18 cellular contexts compared by ENCODE assay signal in the genomic region with DNA sequence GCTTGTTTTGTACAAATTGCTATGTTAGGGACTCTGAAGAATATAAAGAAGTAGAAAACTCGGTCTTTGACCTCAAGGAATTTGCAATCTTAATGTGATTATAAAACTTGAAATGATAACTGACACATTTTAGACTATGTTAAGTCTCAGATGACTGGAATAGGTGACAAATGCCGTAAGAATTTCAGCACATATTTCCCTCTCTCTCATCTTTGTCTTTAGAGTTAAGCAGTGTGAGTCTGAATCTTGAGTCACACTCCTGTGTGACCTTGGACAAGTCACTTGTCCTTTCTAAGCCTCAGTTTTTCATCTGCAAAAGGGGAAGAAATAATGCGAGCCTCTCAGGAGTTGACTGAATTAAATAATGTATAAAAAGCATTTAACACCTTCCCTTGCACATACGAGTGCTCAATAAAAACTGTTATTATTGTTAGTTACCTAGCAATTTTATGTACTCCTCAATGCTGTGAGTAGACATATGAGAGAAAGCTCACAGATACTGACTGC.
A peak's percentile ranks its signal among the peaks of the same experiment; 100 is the strongest.
DNase-seq lines count a peak whose midpoint lies in the region; ATAC-seq, FAIRE-seq and TF ChIP-seq lines count a peak whose summit lies in the region.
"Had no signal": no experiment of that assay in that cellular context is flagged by ENCODE, and none has a peak within 500 bp of the region (broad histone marks: within the 10 kb centered on the region; RNA-seq: fewer than 3 reads in every experiment).

No MANE protein-coding gene starts in this region.

- FAIRE-seq in D721Med (lab: Jason Lieb, UNC) (peak; percentile 11), astrocyte (lab: Jason Lieb, UNC) (peak; percentile 34)

- no peak overlapping the region for H3K9ac ChIP-seq in astrocyte (ENCODE audit: low read length)

- no peaks in the 10 kb centered on the region for H3K27me3 ChIP-seq in astrocyte (ENCODE audit: insufficient read depth, low read length)
- no peaks in the 10 kb centered on the region for H3K27me3 ChIP-seq in CD4-positive, alpha-beta T cell (ENCODE audit: control insufficient read depth, insufficient read depth, low read length)
- H3K27me3 ChIP-seq: SJSA1 had no signal

- H3K4me2 ChIP-seq in astrocyte (ENCODE audit: low read length): no peak overlapping the region

- no peak overlapping the region for H3K4me3 Mint-ChIP-seq in astrocyte (ENCODE audit: unreplicated experiment)
- H3K4me3 Mint-ChIP-seq in CD4-positive, alpha-beta T cell: no peak overlapping the region
- H3K4me3 Mint-ChIP-seq: IgD-negative memory B cell, T-cell had no signal

- no peaks in the 10 kb centered on the region for H3K27me3 Mint-ChIP-seq in astrocyte (ENCODE audit: low read depth, unreplicated experiment)
- H3K27me3 Mint-ChIP-seq in CD4-positive, alpha-beta T cell: no peaks in the 10 kb centered on the region
- H3K27me3 Mint-ChIP-seq: T-cell had no signal

- POLR2A ChIA-PET in CD4-positive, alpha-beta T cell (lab: Charles Lee): no interaction called here

- no peak overlapping the region for H3K27ac Mint-ChIP-seq in astrocyte (ENCODE audit: unreplicated experiment)
- H3K27ac Mint-ChIP-seq in CD4-positive, alpha-beta T cell: no peak overlapping the region
- H3K27ac Mint-ChIP-seq: IgD-negative memory B cell, T-cell had no signal

- H3K36me3 Mint-ChIP-seq in astrocyte (ENCODE audit: low read depth, unreplicated experiment): no peaks in the 10 kb centered on the region
- H3K36me3 Mint-ChIP-seq in CD4-positive, alpha-beta T cell (ENCODE audit: low read depth): no peaks in the 10 kb centered on the region
- H3K36me3 Mint-ChIP-seq: T-cell had no signal

- H3K9me3 Mint-ChIP-seq in astrocyte (ENCODE audit: unreplicated experiment): no peaks in the 10 kb centered on the region
- H3K9me3 Mint-ChIP-seq in CD4-positive, alpha-beta T cell: no peaks in the 10 kb centered on the region
- H3K9me3 Mint-ChIP-seq: IgD-negative memory B cell, T-cell had no signal

- CTCF ChIA-PET in CD4-positive, alpha-beta T cell (lab: Charles Lee): no interaction called here

- no peaks in the 10 kb centered on the region for H4K20me1 ChIP-seq in astrocyte (ENCODE audit: insufficient read depth, low read length)

- WGBS in mesodermal cell (ENCODE audit: insufficient coverage in 2 of 2), 2 experiments: 89 to 100% methylated on average over 1 of the region's 4 CpGs

- H3K4me1 ChIP-seq in astrocyte (ENCODE audit: insufficient read depth, low read length): peaks cover 17% of the 10 kb centered on the region
- H3K4me1 ChIP-seq in mesodermal cell (ENCODE audit: control insufficient read depth, insufficient read depth, low read length, poor library complexity, severe bottlenecking): peaks cover 23% of the 10 kb centered on the region

- ATAC-seq in GM21619 (IDR thresholded peaks at IDR 0.05; ENCODE audit: unreplicated experiment): no peak
- no peak for ATAC-seq in CD4-positive, alpha-beta T cell (ENCODE audit: poor library complexity)
- ATAC-seq: T-cell had no signal

- DNase-seq in D721Med (ENCODE audit: insufficient read length, low spot score): no peak
- DNase-seq in HT1080 (ENCODE audit: low read depth): peak; percentile 51
- DNase-seq in astrocyte (ENCODE audit: low read depth): peak; percentile 26
- no peak for DNase-seq in GOT3 (lab: John Stamatoyannopoulos, UW)
- no peak for DNase-seq in HuH-7.5 (ENCODE audit: low spot score)
- DNase-seq in CD4-positive, alpha-beta T cell: no peak
- DNase-seq: DND-41, MV-4-11, NCI-H1417 treated with DMSO at 0.1 percent for 48 hours, NCI-H2081, NCI-H2227 treated with DMSO at 0.1 percent for 48 hours, NCI-H526, T-cell had no signal

- H3K9me3 ChIP-seq in astrocyte (ENCODE audit: insufficient read depth, low read depth, low read length) (no peaks in the 10 kb centered on the region), mesodermal cell (ENCODE audit: control insufficient read depth, low read length) (peaks cover under 1% of the 10 kb centered on the region)
- H3K9me3 ChIP-seq in CD4-positive, alpha-beta T cell (ENCODE audit: control insufficient read depth, low read length): no peaks in the 10 kb centered on the region
- H3K9me3 ChIP-seq: SJSA1 had no signal

- H3K4me3 ChIP-seq in astrocyte (ENCODE audit: insufficient read depth, low read depth, low read length) (no peak overlapping the region), mesodermal cell (ENCODE audit: extremely low read depth, insufficient read depth, low read length, poor library complexity, severe bottlenecking) (no peak overlapping the region)
- H3K4me3 ChIP-seq: SJSA1 had no signal

- H3K79me2 ChIP-seq in astrocyte (ENCODE audit: insufficient read depth, low read length): no peaks in the 10 kb centered on the region

- peaks cover 33% of the 10 kb centered on the region for H3K4me1 Mint-ChIP-seq in astrocyte (ENCODE audit: low read depth, unreplicated experiment)
- peaks cover 17% of the 10 kb centered on the region for H3K4me1 Mint-ChIP-seq in CD4-positive, alpha-beta T cell (ENCODE audit: low read depth)

- intact Hi-C loops in CD4-positive, alpha-beta T cell (cut with DNase I, micrococcal nuclease): no loop called here

- no peak for TF ChIP-seq CTCF in D721Med (IDR thresholded peaks at IDR 0.05; ENCODE audit: insufficient read depth, missing control alignments)
- TF ChIP-seq CTCF in astrocyte (IDR thresholded peaks at IDR 0.05; ENCODE audit: insufficient read depth, low read depth, low read length): no peak
- TF ChIP-seq CTCF in CD4-positive, alpha-beta T cell (IDR thresholded peaks at IDR 0.05): no peak

- no peak overlapping the region for H2AFZ ChIP-seq in astrocyte (ENCODE audit: low read depth, low read length)

- H3K36me3 ChIP-seq in astrocyte (ENCODE audit: insufficient read depth, low read length) (no peaks in the 10 kb centered on the region), mesodermal cell (ENCODE audit: control insufficient read depth, insufficient read depth, low read length) (no peaks in the 10 kb centered on the region)
- H3K36me3 ChIP-seq: SJSA1 had no signal

- H3K27ac ChIP-seq in astrocyte (ENCODE audit: low read depth, low read length) (no peak overlapping the region), mesodermal cell (ENCODE audit: low read depth, low read length, severe bottlenecking) (peak overlapping the region; percentile 65)
- no peak overlapping the region for H3K27ac ChIP-seq in CD4-positive, alpha-beta T cell (ENCODE audit: low read depth, low read length)
- H3K27ac ChIP-seq: C4-2B, SJSA1 had no signal

Comparison
In these comparisons a context has a peak if more than half of its experiments do, and no peak if none do; other contexts are left out.
1. DNase-seq: peak in HT1080 (single experiment) and astrocyte (single experiment); none in D721Med (single experiment), GOT3 (single experiment), HuH-7.5 (single experiment) and CD4-positive, alpha-beta T cell (0 of 10).